ENCODE assay signal across 11 cellular contexts in the genomic region with DNA sequence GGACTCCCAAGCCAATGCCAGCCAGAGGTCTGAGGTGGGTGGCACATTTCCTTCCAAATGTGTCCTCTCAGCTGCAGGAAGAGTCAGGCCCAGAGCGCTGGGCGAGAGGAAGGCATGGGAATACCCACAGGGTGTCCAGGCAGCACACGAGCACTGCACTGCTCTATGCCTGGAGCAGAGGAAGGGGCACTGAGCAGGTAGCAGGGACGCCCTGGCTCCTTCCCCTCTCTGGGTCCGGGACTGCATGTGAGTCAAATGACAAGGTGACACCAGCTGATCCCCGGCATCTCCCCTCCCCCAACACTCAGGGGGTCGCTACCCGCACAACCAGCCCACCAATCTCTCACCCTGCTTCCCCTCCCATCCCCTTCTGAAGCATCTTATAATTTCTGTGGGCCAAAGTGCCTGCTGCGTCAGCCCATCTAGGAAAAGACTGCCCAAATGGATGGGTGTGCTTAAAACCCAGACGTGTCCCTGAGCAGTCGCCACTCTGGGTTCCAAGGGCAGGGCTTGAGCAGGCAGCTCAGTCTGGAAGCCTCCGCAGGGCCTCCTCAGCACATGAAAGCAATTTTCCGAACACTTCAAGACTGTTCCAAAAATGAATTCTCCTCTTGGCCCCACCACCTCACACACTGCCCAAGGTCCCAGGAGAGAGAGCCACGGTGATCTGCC. TPM values are rescaled to one million over a fixed set of nuclear protein-coding genes. Genes with fewer than 3 reads are reported as not detected.
DNase-seq lines count a peak whose midpoint lies in the region; FAIRE-seq and TF ChIP-seq lines count a peak whose summit lies in the region.
"Had no signal": no experiment of that assay in that cellular context is flagged by ENCODE, and none has a peak within 500 bp of the region (broad histone marks: within the 10 kb centered on the region; RNA-seq: fewer than 3 reads in every experiment).

No MANE protein-coding gene starts in this region.

- peaks cover 65% of the 10 kb centered on the region for H3K4me1 Mint-ChIP-seq in brain

- peaks cover 75% of the 10 kb centered on the region for H3K79me2 ChIP-seq in keratinocyte (ENCODE audit: control insufficient read depth, insufficient read depth, low read length)

- H3K27ac ChIP-seq in keratinocyte (ENCODE audit: control insufficient read depth, insufficient read depth, low read length) = no peak overlapping the region

- H3K9ac ChIP-seq in keratinocyte (ENCODE audit: control insufficient read depth, extremely low read depth, insufficient read depth, low read length) = no peak overlapping the region
- H3K9ac ChIP-seq in skeletal muscle satellite cell (ENCODE audit: low read depth, low read length) = peak overlapping the region; percentile 100

- peak overlapping the region; percentile 84 to 97 (median 90) for H3K4me3 Mint-ChIP-seq in brain

- H3K4me1 ChIP-seq in keratinocyte (ENCODE audit: control insufficient read depth, extremely low read depth, insufficient read depth, low read length) (peaks cover 43% of the 10 kb centered on the region), skeletal muscle satellite cell (ENCODE audit: control insufficient read depth, insufficient read depth, low read length) (peaks cover 56% of the 10 kb centered on the region)

- H2AFZ ChIP-seq in keratinocyte (ENCODE audit: control insufficient read depth, low read length) = no peak overlapping the region

- no peaks in the 10 kb centered on the region for H3K36me3 Mint-ChIP-seq in brain

- no peaks in the 10 kb centered on the region for H3K9me3 Mint-ChIP-seq in brain

- H3K27me3 ChIP-seq in keratinocyte (ENCODE audit: control insufficient read depth, extremely low read depth, insufficient read depth, low read length) (no peaks in the 10 kb centered on the region), skeletal muscle satellite cell (ENCODE audit: control insufficient read depth, insufficient read depth, low read length) (no peaks in the 10 kb centered on the region)

- H3K36me3 ChIP-seq in keratinocyte (ENCODE audit: control insufficient read depth in 2 of 2, extremely low read depth in 1 of 2, insufficient read depth in 2 of 2, low read length in 2 of 2) = peaks cover 6 to 19% of the 10 kb centered on the region in 2 experiments
- H3K36me3 ChIP-seq in skeletal muscle satellite cell (ENCODE audit: insufficient read depth, low read length) = peaks cover 29% of the 10 kb centered on the region

- peak overlapping the region in 2 of 3 experiments; percentile 64 to 90 for H3K4me3 ChIP-seq in keratinocyte (ENCODE audit: control insufficient read depth in 2 of 3, extremely low read depth in 1 of 3, insufficient read depth in 2 of 3, low read depth in 1 of 3, low read length in 3 of 3)
- peak overlapping the region; percentile 98 for H3K4me3 ChIP-seq in skeletal muscle satellite cell (ENCODE audit: low read length)

- peaks cover 8% of the 10 kb centered on the region for H3K9me1 ChIP-seq in keratinocyte (ENCODE audit: control insufficient read depth, extremely low read depth, insufficient read depth, low read length)

- DNase-seq in GM03348 (ENCODE audit: low spot score) (peak; percentile 44), keratinocyte (ENCODE audit: low read depth, low spot score) (no peak), GM12892 (ENCODE audit: insufficient read length) (no peak), DMS153 (lab: John Stamatoyannopoulos, UW) (no peak), NCI-H1092 (lab: John Stamatoyannopoulos, UW) (no peak), HK-2 (ENCODE audit: unreplicated experiment) (no peak)
- DNase-seq: activated CD8-positive, alpha-beta memory T cell treated with anti-CD3 and anti-CD28 coated beads for 24 hours had no signal

- H3K9me3 ChIP-seq in keratinocyte (ENCODE audit: control insufficient read depth, low read depth, low read length) (no peaks in the 10 kb centered on the region), skeletal muscle satellite cell (replicated peaks; ENCODE audit: low read length) (no peaks in the 10 kb centered on the region)

- no peak for TF ChIP-seq CTCF in brain (conservative IDR thresholded peaks at IDR 0.05)
- no peak for TF ChIP-seq CTCF in keratinocyte (optimal IDR thresholded peaks at IDR 0.05 in 1 of 3, IDR thresholded peaks at IDR 0.05 in 1 of 3, conservative IDR thresholded peaks at IDR 0.05 in 1 of 3; ENCODE audit: extremely low read depth in 1 of 3, insufficient read depth in 2 of 3, low read length in 3 of 3)

- dilution Hi-C loops in keratinocyte (cut with MboI; ENCODE audit: extremely low pct_ligation_motif_present, low sequenced_read_pairs) = no loop called here

- peaks cover 8% of the 10 kb centered on the region for H4K20me1 ChIP-seq in keratinocyte (ENCODE audit: control insufficient read depth, extremely low read depth, insufficient read depth, low read length)

- H3K27ac Mint-ChIP-seq in brain = peak overlapping the region; percentile 94 to 99 (median 95)

- no peak for TF ChIP-seq POLR2A in GM12892 (IDR thresholded peaks at IDR 0.05; ENCODE audit: low read depth, low read length)

- H3K27me3 Mint-ChIP-seq in brain = no peaks in the 10 kb centered on the region

- H3K4me2 ChIP-seq in keratinocyte (ENCODE audit: control insufficient read depth, extremely low read depth, insufficient read depth, low read depth, low read length) (peak overlapping the region; percentile 70), skeletal muscle satellite cell (ENCODE audit: low read length) (peak overlapping the region; percentile 99)

- no peak for FAIRE-seq in keratinocyte (lab: Jason Lieb, UNC)
- FAIRE-seq in GM12892 (lab: Jason Lieb, UNC) = no peak

RNA-seq across cellular contexts. Expression of gene BCAR1, which starts 12.0 kb away (rescaled TPM):
- polyA plus RNA-seq in brain (ENCODE audit: insufficient read depth, low read depth, low replicate concordance) (76.8 TPM), keratinocyte (17.8 to 31.2 TPM (median 23.0 TPM) in 3 replicates)
- polyA plus RNA-seq in keratinocyte (2011; ENCODE audit: low read depth) = 5.9 TPM
- polyA plus RNA-seq in keratinocyte (2011; cell fraction: cytosol; rRNA removed) = 17.0 and 40.3 TPM in 2 replicates
- 69.0 and 79.0 TPM in 2 replicates for polyA plus RNA-seq in keratinocyte (2011; cell fraction: nucleus; rRNA removed)
- polyA plus RNA-seq in keratinocyte (2012; ENCODE audit: low replicate concordance) = 19.6 and 63.8 TPM in 2 replicates
- polyA minus RNA-seq in keratinocyte = 11.9 to 55.2 TPM (median 18.5 TPM) in 3 replicates
- polyA minus RNA-seq in keratinocyte (2011; cell fraction: cytosol; rRNA and poly(A)+ RNA removed) = 51.2 TPM
- 45.5 TPM in 2 replicates for polyA minus RNA-seq in keratinocyte (2011; cell fraction: nucleus; rRNA and poly(A)+ RNA removed)
- total RNA-seq in skeletal muscle satellite cell (2012; rRNA removed) = 40.3 and 49.4 TPM in 2 replicates
- 1.5 TPM for polyA plus RNA-seq in GM12892 (2012; ENCODE audit: missing spikeins)

RNA-seq across cellular contexts. Expression of gene CTRB1, which starts 44.6 kb away (rescaled TPM):
- polyA plus RNA-seq in brain (ENCODE audit: insufficient read depth, low read depth, low replicate concordance) (not detected), keratinocyte (not detected in 3 replicates)
- polyA plus RNA-seq in keratinocyte (2011; ENCODE audit: low read depth) = not detected
- polyA plus RNA-seq in keratinocyte (2011; cell fraction: cytosol; rRNA removed) = not detected in 2 replicates
- not detected in 2 replicates for polyA plus RNA-seq in keratinocyte (2011; cell fraction: nucleus; rRNA removed)
- polyA plus RNA-seq in keratinocyte (2012; ENCODE audit: low replicate concordance) = 0.21 TPM in 1 of 2 replicates, not detected in the other
- polyA minus RNA-seq in keratinocyte = not detected in 3 replicates
- polyA minus RNA-seq in keratinocyte (2011; cell fraction: cytosol; rRNA and poly(A)+ RNA removed) = not detected
- polyA minus RNA-seq in keratinocyte (2011; cell fraction: nucleus; rRNA and poly(A)+ RNA removed) = not detected in 2 replicates
- not detected in 2 replicates for total RNA-seq in skeletal muscle satellite cell (2012; rRNA removed)
- polyA plus RNA-seq in GM12892 (2012; ENCODE audit: missing spikeins) = not detected
- total RNA-seq: Daoy, kidney epithelial cell had no signal

RNA-seq across cellular contexts. Expression of gene CTRB2, which starts 56.5 kb away (rescaled TPM):
- polyA plus RNA-seq in brain (ENCODE audit: insufficient read depth, low read depth, low replicate concordance) = not detected
- polyA plus RNA-seq in keratinocyte = not detected in 3 replicates
- polyA plus RNA-seq in keratinocyte (2011; ENCODE audit: low read depth) = not detected
- not detected in 2 replicates for polyA plus RNA-seq in keratinocyte (2011; cell fraction: cytosol; rRNA removed)
- polyA plus RNA-seq in keratinocyte (2011; cell fraction: nucleus; rRNA removed) = not detected in 2 replicates
- polyA plus RNA-seq in keratinocyte (2012; ENCODE audit: low replicate concordance) = not detected in 2 replicates
- polyA minus RNA-seq in keratinocyte = not detected in 3 replicates
- not detected for polyA minus RNA-seq in keratinocyte (2011; cell fraction: cytosol; rRNA and poly(A)+ RNA removed)
- polyA minus RNA-seq in keratinocyte (2011; cell fraction: nucleus; rRNA and poly(A)+ RNA removed) = not detected in 2 replicates
- total RNA-seq in skeletal muscle satellite cell (2012; rRNA removed) = not detected in 2 replicates
- polyA plus RNA-seq in GM12892 (2012; ENCODE audit: missing spikeins) = not detected
- total RNA-seq: Daoy, kidney epithelial cell had no signal
